ENCODE assay signal across 8 cellular contexts in the genomic region with DNA sequence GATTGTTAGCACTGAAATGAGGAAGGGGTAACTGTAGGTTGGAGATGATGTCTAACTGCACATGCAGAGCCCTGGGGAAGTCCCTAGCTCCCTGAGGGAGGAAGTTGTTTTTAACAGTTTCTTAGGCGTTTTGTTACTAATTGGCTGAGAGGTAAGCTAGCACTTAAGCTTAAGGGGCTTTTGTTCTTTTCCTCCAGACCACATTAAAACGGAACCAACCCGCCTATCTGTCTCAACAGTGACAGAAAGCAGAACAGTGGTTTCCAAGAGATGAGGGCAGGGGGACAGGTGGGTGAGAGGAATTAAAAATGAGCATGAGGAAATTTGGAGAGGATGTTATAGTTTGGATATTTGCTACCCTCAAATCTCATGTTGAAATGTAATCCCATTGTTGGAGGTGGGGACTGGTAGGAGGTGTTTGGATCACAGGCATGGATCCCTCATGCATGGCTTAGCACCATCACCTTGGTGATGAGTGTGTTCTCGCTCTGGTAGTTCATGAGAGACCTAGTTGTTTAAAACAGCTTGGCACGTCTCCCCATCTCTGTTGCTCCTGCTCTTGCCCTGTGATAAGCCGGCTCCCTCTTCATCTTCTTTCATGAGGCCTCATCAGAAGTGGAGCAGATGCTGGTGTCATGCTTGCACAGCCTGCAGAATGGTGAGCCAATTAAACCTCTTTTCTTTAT.
DNase-seq lines count a peak whose midpoint lies in the region; ATAC-seq and TF ChIP-seq lines count a peak whose summit lies in the region.

No MANE protein-coding gene starts in this region.

- TF ChIP-seq CTCF in DOHH2 (IDR thresholded peaks at IDR 0.05; ENCODE audit: low read depth, low read length, poor library complexity, severe bottlenecking), result no peak

- peaks cover 70% of the 10 kb centered on the region for H3K4me1 ChIP-seq in DOHH2 (ENCODE audit: control insufficient read depth, low read length)

- H3F3A ChIP-seq in DOHH2 (ENCODE audit: control insufficient read depth, insufficient read depth), result peaks cover 21% of the 10 kb centered on the region

- peak overlapping the region; percentile 94 for H3K27ac ChIP-seq in DOHH2 (ENCODE audit: low read depth, low read length)

- H3K4me3 Mint-ChIP-seq in T-helper 1 cell treated with Interleukin-12 subunit alpha and Interleukin-12 subunit beta and Interleukin-4 antibody, amounts not matched to agents 30 μg/mL and 1 μg/mL, for 36 hours, result peak overlapping the region; percentile 80
- H3K4me3 Mint-ChIP-seq in central memory CD8-positive, alpha-beta T cell, result peak overlapping the region; percentile 73

- peaks cover 46% of the 10 kb centered on the region for H3K4me1 Mint-ChIP-seq in T-helper 1 cell treated with Interleukin-12 subunit alpha and Interleukin-12 subunit beta and Interleukin-4 antibody, amounts not matched to agents 30 μg/mL and 1 μg/mL, for 36 hours (ENCODE audit: low read depth)
- peaks cover 47% of the 10 kb centered on the region for H3K4me1 Mint-ChIP-seq in central memory CD8-positive, alpha-beta T cell

- H3K4me2 ChIP-seq in DOHH2 (ENCODE audit: low read length), result peak overlapping the region; percentile 82

- peak overlapping the region; percentile 95 for H3K27ac Mint-ChIP-seq in T-helper 1 cell treated with Interleukin-12 subunit alpha and Interleukin-12 subunit beta and Interleukin-4 antibody, amounts not matched to agents 30 μg/mL and 1 μg/mL, for 36 hours
- H3K27ac Mint-ChIP-seq in central memory CD8-positive, alpha-beta T cell (ENCODE audit: low read depth), result peak overlapping the region; percentile 95

- H3K9me3 ChIP-seq in DOHH2 (ENCODE audit: control insufficient read depth, insufficient read depth, low read length), result no peaks in the 10 kb centered on the region

- DNase-seq in HK-2 (ENCODE audit: unreplicated experiment) (peak; percentile 2), NCI-H526 (lab: John Stamatoyannopoulos, UW) (no peak), NCI-H1048 (lab: John Stamatoyannopoulos, UW) (no peak)
- DNase-seq in central memory CD8-positive, alpha-beta T cell (ENCODE audit: low spot score in 2 of 2), result peak; percentile 18 to 70
- DNase-seq in stimulated activated CD8-positive, alpha-beta memory T cell treated with anti-CD3 and anti-CD28 coated beads, Interleukin-4, amount 100 ng/mL, for 24 hours (ENCODE audit: low read depth), result peak; percentile 9

- no peaks in the 10 kb centered on the region for H3K9me2 ChIP-seq in DOHH2 (replicated peaks; ENCODE audit: control insufficient read depth, low read length)

- ATAC-seq in GM21360 (IDR thresholded peaks at IDR 0.05; ENCODE audit: unreplicated experiment), result peak; percentile 88
- ATAC-seq in central memory CD8-positive, alpha-beta T cell (replicated peaks; ENCODE audit: extremely low read depth, poor library complexity, severe bottlenecking), result peak; percentile 96

- no peaks in the 10 kb centered on the region for H3K27me3 Mint-ChIP-seq in T-helper 1 cell treated with Interleukin-12 subunit alpha and Interleukin-12 subunit beta and Interleukin-4 antibody, amounts not matched to agents 30 μg/mL and 1 μg/mL, for 36 hours (ENCODE audit: low read depth)
- H3K27me3 Mint-ChIP-seq in central memory CD8-positive, alpha-beta T cell, result no peaks in the 10 kb centered on the region

- peaks cover 33% of the 10 kb centered on the region for H3K79me2 ChIP-seq in DOHH2 (ENCODE audit: control insufficient read depth, low read length)

- H3K4me3 ChIP-seq in DOHH2 (ENCODE audit: low read length), result peak overlapping the region; percentile 67

- H3K36me3 ChIP-seq in DOHH2 (ENCODE audit: control insufficient read depth, low read length), result peaks cover 6% of the 10 kb centered on the region

- peaks cover 9% of the 10 kb centered on the region for H3K36me3 Mint-ChIP-seq in T-helper 1 cell treated with Interleukin-12 subunit alpha and Interleukin-12 subunit beta and Interleukin-4 antibody, amounts not matched to agents 30 μg/mL and 1 μg/mL, for 36 hours (ENCODE audit: low read depth)
- H3K36me3 Mint-ChIP-seq in central memory CD8-positive, alpha-beta T cell (ENCODE audit: insufficient read depth), result peaks cover 11% of the 10 kb centered on the region

- no peaks in the 10 kb centered on the region for H3K27me3 ChIP-seq in DOHH2 (ENCODE audit: control insufficient read depth, low read length)

- no peaks in the 10 kb centered on the region for H4K20me1 ChIP-seq in DOHH2 (ENCODE audit: control insufficient read depth, insufficient read depth, low read depth, low read length)

- no peaks in the 10 kb centered on the region for H3K9me3 Mint-ChIP-seq in T-helper 1 cell treated with Interleukin-12 subunit alpha and Interleukin-12 subunit beta and Interleukin-4 antibody, amounts not matched to agents 30 μg/mL and 1 μg/mL, for 36 hours
- no peaks in the 10 kb centered on the region for H3K9me3 Mint-ChIP-seq in central memory CD8-positive, alpha-beta T cell

Comparison
In these comparisons a context has a peak if more than half of its experiments do, and no peak if none do; other contexts are left out.
1. DNase-seq: peak in HK-2 (single experiment), central memory CD8-positive, alpha-beta T cell (2 of 2) and stimulated activated CD8-positive, alpha-beta memory T cell treated with anti-CD3 and anti-CD28 coated beads, Interleukin-4, amount 100 ng/mL, for 24 hours (single experiment); none in NCI-H526 (0 of 2) and NCI-H1048 (single experiment).